Comparison of ENCODE assay signal across 1 cellular context in the genomic region with DNA sequence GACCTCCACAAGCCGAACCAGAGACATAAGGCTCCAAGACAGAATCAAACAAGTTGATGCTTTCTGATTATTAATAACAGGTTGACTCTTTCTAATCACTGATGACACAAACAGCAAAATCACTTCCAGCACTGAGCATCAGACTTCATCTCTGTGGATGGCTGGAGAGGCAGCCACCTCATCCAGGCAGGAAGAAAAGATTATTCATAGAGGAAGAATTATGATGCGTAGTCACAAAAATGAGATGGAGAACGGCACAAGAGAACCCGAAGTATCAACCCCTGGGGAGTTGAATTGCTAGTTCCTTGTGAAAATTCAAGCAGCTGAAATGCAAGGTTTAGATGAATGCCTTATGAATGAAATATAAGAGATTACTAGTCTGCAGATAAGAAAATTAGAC.
TF ChIP-seq lines count a peak whose summit lies in the region.

No MANE protein-coding gene starts in this region.

TF ChIP-seq in SK-N-SH treated with all-trans-retinoic acid at 6 μM for 48 hours, 23 proteins besides CTCF, POLR2A, EP300 and RAD21 (continued from another document):
- TF ChIP-seq, protein P1, sequence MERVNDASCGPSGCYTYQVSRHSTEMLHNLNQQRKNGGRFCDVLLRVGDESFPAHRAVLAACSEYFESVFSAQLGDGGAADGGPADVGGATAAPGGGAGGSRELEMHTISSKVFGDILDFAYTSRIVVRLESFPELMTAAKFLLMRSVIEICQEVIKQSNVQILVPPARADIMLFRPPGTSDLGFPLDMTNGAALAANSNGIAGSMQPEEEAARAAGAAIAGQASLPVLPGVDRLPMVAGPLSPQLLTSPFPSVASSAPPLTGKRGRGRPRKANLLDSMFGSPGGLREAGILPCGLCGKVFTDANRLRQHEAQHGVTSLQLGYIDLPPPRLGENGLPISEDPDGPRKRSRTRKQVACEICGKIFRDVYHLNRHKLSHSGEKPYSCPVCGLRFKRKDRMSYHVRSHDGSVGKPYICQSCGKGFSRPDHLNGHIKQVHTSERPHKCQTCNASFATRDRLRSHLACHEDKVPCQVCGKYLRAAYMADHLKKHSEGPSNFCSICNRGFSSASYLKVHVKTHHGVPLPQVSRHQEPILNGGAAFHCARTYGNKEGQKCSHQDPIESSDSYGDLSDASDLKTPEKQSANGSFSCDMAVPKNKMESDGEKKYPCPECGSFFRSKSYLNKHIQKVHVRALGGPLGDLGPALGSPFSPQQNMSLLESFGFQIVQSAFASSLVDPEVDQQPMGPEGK (CRISPR knock-in tag; IDR thresholded peaks at IDR 0.05; ENCODE audit: borderline replicate concordance): no peak
- no peak for TF ChIP-seq TCF4 (CRISPR knock-in tag; IDR thresholded peaks at IDR 0.05; ENCODE audit: borderline replicate concordance)
TF ChIP-seq in SK-N-SH treated with all-trans-retinoic acid at 6 μM for 48 hours: peak in this region for 0.
